23 cellular contexts compared by ENCODE assay signal in the genomic region with DNA sequence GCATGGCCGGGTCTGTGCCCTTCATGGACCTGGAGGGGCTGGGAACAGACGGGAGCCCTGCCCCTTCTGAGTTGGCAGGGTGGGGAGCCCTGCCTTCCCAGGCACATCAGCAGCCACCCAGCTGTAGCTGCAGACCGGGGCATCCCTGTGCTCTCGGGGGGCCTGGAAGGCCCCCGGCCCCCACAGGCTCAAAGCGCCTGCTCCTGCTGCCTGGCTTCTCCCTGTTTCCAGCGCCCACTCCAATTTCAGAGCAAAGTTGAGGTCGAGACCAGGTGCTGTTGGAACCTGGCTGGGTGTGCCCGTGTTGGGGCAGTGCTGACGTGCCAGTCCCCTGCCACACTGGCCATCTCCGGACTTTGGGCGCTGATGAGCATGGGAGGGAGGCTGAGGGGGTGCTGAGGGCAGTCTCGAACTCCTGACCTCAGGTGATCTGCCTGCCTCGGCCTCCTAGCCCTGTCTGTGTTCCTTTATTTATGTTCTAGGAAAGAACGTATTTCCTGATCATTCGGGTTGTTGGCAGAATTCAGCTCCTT. TPM values are rescaled to one million over a fixed set of nuclear protein-coding genes. Genes with fewer than 3 reads are reported as not detected.
"Had no signal": no experiment of that assay in that cellular context is flagged by ENCODE, and none has a peak within 500 bp of the region (broad histone marks: within the 10 kb centered on the region; RNA-seq: fewer than 3 reads in every experiment).

No MANE protein-coding gene starts in this region.

- H2AFZ ChIP-seq: hepatocyte, parathyroid adenoma had no signal

- H3K36me3 ChIP-seq: heart right ventricle, left lung, lower lobe of right lung, right atrium auricular region, right lobe of liver, stomach, thoracic aorta, tibial artery, uterus had no signal

- H3K27ac ChIP-seq: heart right ventricle, hepatocyte, left lung, lower lobe of right lung, parathyroid adenoma, right atrium auricular region, right lobe of liver, stomach, thoracic aorta, tibial artery, uterus had no signal

- H3K27me3 ChIP-seq: hepatocyte, right atrium auricular region, right lobe of liver, uterus had no signal

- DNase-seq: heart right ventricle; left colon; left lung; lower lobe of right lung; mammary epithelial cell; mesenchymal stem cell; stimulated activated CD4-positive, alpha-beta T cell treated with anti-CD3 and anti-CD28 coated beads, Interleukin-12 subunit alpha, Interleukin-12 subunit beta, amount 100 ng/mL, for 4 hours; stimulated activated CD4-positive, alpha-beta T cell treated with anti-CD3 and anti-CD28 coated beads, Interleukin-15, amount 100 ng/mL, for 24 hours; stimulated activated CD4-positive, alpha-beta T cell treated with anti-CD3 and anti-CD28 coated beads, Interleukin-2, amount 100 ng/mL, for 24 hours; stimulated activated CD4-positive, alpha-beta T cell treated with anti-CD3 and anti-CD28 coated beads, Interleukin-4, amount 100 ng/mL, for 1 hour; stimulated activated naive B cell treated with anti-CD40 and anti-IgM and Interleukin-4, amounts not matched to agents 10 μg/mL and 1 μg/mL and 100 μg/mL, for 72 hours; stimulated activated naive CD8-positive, alpha-beta T cell treated with anti-CD3 and anti-CD28 coated beads, Interleukin-15, Interleukin-2, amounts not matched to agents 100 U/mL and 50 U/mL, for 24 hours; stomach; tibial artery; uterus had no signal

- FAIRE-seq: keratinocyte had no signal

- H3K4me3 ChIP-seq: heart right ventricle, hepatocyte, left lung, lower lobe of right lung, right atrium auricular region, right lobe of liver, smooth muscle cell, stomach, thoracic aorta, tibial artery, uterus had no signal

- H3K4me1 ChIP-seq: uterus had no signal

- H3K9ac ChIP-seq: parathyroid adenoma had no signal

- H3K9me3 ChIP-seq: heart right ventricle, left lung, lower lobe of right lung, right atrium auricular region, right lobe of liver, stomach, thoracic aorta, tibial artery, uterus had no signal

- H3K4me2 ChIP-seq: hepatocyte, smooth muscle cell had no signal

- H3K79me2 ChIP-seq: hepatocyte, parathyroid adenoma had no signal

RNA-seq across cellular contexts. Expression of a gene that starts 4.9 kb away (rescaled TPM):
- total RNA-seq: skeletal muscle tissue had no signal
